ENCODE assay signal across 14 cellular contexts in genomic region chr22:40416267-40416570, GRCh38. TPM values are rescaled to one million over a fixed set of nuclear protein-coding genes. Genes with fewer than 3 reads are reported as not detected.
DNase-seq lines count a peak whose midpoint lies in the region; ATAC-seq and TF ChIP-seq lines count a peak whose summit lies in the region.
"Had no signal": no experiment of that assay in that cellular context is flagged by ENCODE, and none has a peak within 500 bp of the region (broad histone marks: within the 10 kb centered on the region; RNA-seq: fewer than 3 reads in every experiment).

No MANE protein-coding gene starts in this region.

- H3K4me1 Mint-ChIP-seq in activated naive CD8-positive, alpha-beta T cell treated with anti-CD3 and anti-CD28 coated beads for 36 hours, result peaks cover 23% of the 10 kb centered on the region
- H3K4me1 Mint-ChIP-seq in nephron, result peaks cover 37% of the 10 kb centered on the region

- no peak for TF ChIP-seq CTCF in DOHH2 (IDR thresholded peaks at IDR 0.05; ENCODE audit: low read depth, low read length, poor library complexity, severe bottlenecking)
- TF ChIP-seq CTCF in nephron (IDR thresholded peaks at IDR 0.05; ENCODE audit: unreplicated experiment in 3 of 3), result no peak
- no peak for TF ChIP-seq CTCF in PC-9 (conservative IDR thresholded peaks at IDR 0.05)

- no peak overlapping the region for H3K4me3 Mint-ChIP-seq in activated naive CD8-positive, alpha-beta T cell treated with anti-CD3 and anti-CD28 coated beads for 36 hours
- no peak overlapping the region for H3K4me3 Mint-ChIP-seq in nephron

- peaks cover 80 to 99% (median 88%) of the 10 kb centered on the region in 10 experiments for H3K4me1 ChIP-seq in BLaER1 treated with 17β-estradiol and CSF1 and Interleukin-3, amounts not matched to agents 10 nM and 100 nM
- peaks cover 87% of the 10 kb centered on the region for H3K4me1 ChIP-seq in DOHH2 (ENCODE audit: control insufficient read depth, low read length)
- H3K4me1 ChIP-seq in PC-9 (replicated peaks; ENCODE audit: insufficient read depth), result no peaks in the 10 kb centered on the region

- H3K79me2 ChIP-seq in DOHH2 (ENCODE audit: control insufficient read depth, low read length), result peaks cover 24% of the 10 kb centered on the region
- no peaks in the 10 kb centered on the region for H3K79me2 ChIP-seq in PC-9 (ENCODE audit: low read depth)

- peak overlapping the region; percentile 78 to 93 (median 88) for H3K4me2 ChIP-seq in BLaER1 treated with 17β-estradiol and CSF1 and Interleukin-3, amounts not matched to agents 10 nM and 100 nM
- peak overlapping the region; percentile 98 for H3K4me2 ChIP-seq in DOHH2 (ENCODE audit: low read length)
- H3K4me2 ChIP-seq in PC-9, result no peak overlapping the region

- CTCF ChIA-PET in PC-9 (lab: Charles Lee), result no interaction called here

- H3K36me3 ChIP-seq in BLaER1 treated with 17β-estradiol and CSF1 and Interleukin-3, amounts not matched to agents 10 nM and 100 nM, result peaks cover 50 to 89% (median 65%) of the 10 kb centered on the region in 11 experiments
- H3K36me3 ChIP-seq in DOHH2 (ENCODE audit: control insufficient read depth, low read length) (peaks cover 78% of the 10 kb centered on the region), PC-9 (ENCODE audit: low read depth) (peaks cover 9% of the 10 kb centered on the region; the same call in 1 of the 2 replicates)

- H3K9me3 Mint-ChIP-seq in activated naive CD8-positive, alpha-beta T cell treated with anti-CD3 and anti-CD28 coated beads for 36 hours, result no peaks in the 10 kb centered on the region
- no peaks in the 10 kb centered on the region for H3K9me3 Mint-ChIP-seq in nephron

- H3K27ac ChIP-seq in BLaER1 treated with 17β-estradiol and CSF1 and Interleukin-3, amounts not matched to agents 10 nM and 100 nM, result peak overlapping the region; percentile 6 to 83 (median 74); a peak in 20 of 22 replicates
- peak overlapping the region; percentile 94 for H3K27ac ChIP-seq in DOHH2 (ENCODE audit: low read depth, low read length)
- no peak overlapping the region for H3K27ac ChIP-seq in PC-9
- H3K27ac ChIP-seq: brain microvascular endothelial cell, WERI-Rb-1 had no signal

- no peak overlapping the region for H2AFZ ChIP-seq in PC-9

- BruUV-seq in PC-9 (replicated peaks; lab: Mats Ljungman, UMichigan), result no TSS peak

- H3K36me3 Mint-ChIP-seq in activated naive CD8-positive, alpha-beta T cell treated with anti-CD3 and anti-CD28 coated beads for 36 hours, result peaks cover 25% of the 10 kb centered on the region
- H3K36me3 Mint-ChIP-seq in nephron (ENCODE audit: low read depth), result peaks cover 43% of the 10 kb centered on the region

- H3K27me3 ChIP-seq in BLaER1 treated with 17β-estradiol and CSF1 and Interleukin-3, amounts not matched to agents 10 nM and 100 nM, result no peaks in the 10 kb centered on the region
- H3K27me3 ChIP-seq in DOHH2 (ENCODE audit: control insufficient read depth, low read length) (no peaks in the 10 kb centered on the region), PC-9 (ENCODE audit: insufficient read depth, low read depth) (no peaks in the 10 kb centered on the region)
- H3K27me3 ChIP-seq: brain microvascular endothelial cell, tibial nerve had no signal

- H3K27ac Mint-ChIP-seq in activated naive CD8-positive, alpha-beta T cell treated with anti-CD3 and anti-CD28 coated beads for 36 hours, result peak overlapping the region; percentile 87
- H3K27ac Mint-ChIP-seq in nephron, result peak overlapping the region; percentile 86 to 92 (median 92)

- no peaks in the 10 kb centered on the region for H3K9me3 ChIP-seq in BLaER1 treated with 17β-estradiol and CSF1 and Interleukin-3, amounts not matched to agents 10 nM and 100 nM (replicated peaks in 1 of 11)
- H3K9me3 ChIP-seq in DOHH2 (ENCODE audit: control insufficient read depth, insufficient read depth, low read length), result no peaks in the 10 kb centered on the region
- H3K9me3 ChIP-seq in PC-9 (ENCODE audit: insufficient read depth, low read depth), result no peaks in the 10 kb centered on the region
- H3K9me3 ChIP-seq: tibial nerve had no signal

- peak overlapping the region in 2 of 10 experiments; percentile 20 to 41; a peak in 3 of 20 replicates for H3K4me3 ChIP-seq in BLaER1 treated with 17β-estradiol and CSF1 and Interleukin-3, amounts not matched to agents 10 nM and 100 nM
- H3K4me3 ChIP-seq in DOHH2 (ENCODE audit: low read length) (peak overlapping the region; percentile 84), PC-9 (no peak overlapping the region)
- H3K4me3 ChIP-seq: tibial nerve had no signal

- peak overlapping the region in 10 of 11 experiments; percentile 36 to 68 (median 56); a peak in 14 of 22 replicates for H3K9ac ChIP-seq in BLaER1 treated with 17β-estradiol and CSF1 and Interleukin-3, amounts not matched to agents 10 nM and 100 nM

- DNase-seq in activated naive CD8-positive, alpha-beta T cell treated with anti-CD3 and anti-CD28 coated beads for 36 hours, result no peak
- no peak for DNase-seq in PC-9
- DNase-seq: brain microvascular endothelial cell; mesenchymal stem cell; NCI-H1092 treated with DMSO at 0.1 percent for 48 hours; NCI-H345; stimulated activated CD4-positive, alpha-beta T cell treated with anti-CD3 and anti-CD28 coated beads, Interleukin-15, amount 100 ng/mL, for 24 hours; WERI-Rb-1 had no signal

- H3K9me2 ChIP-seq in DOHH2 (replicated peaks; ENCODE audit: control insufficient read depth, low read length) (no peaks in the 10 kb centered on the region), PC-9 (ENCODE audit: insufficient read depth) (no peaks in the 10 kb centered on the region)

- H4K20me1 ChIP-seq in BLaER1 treated with 17β-estradiol and CSF1 and Interleukin-3, amounts not matched to agents 10 nM and 100 nM, result peaks cover 20 to 76% (median 41%) of the 10 kb centered on the region in 11 experiments; a peak in 18 of 22 replicates
- H4K20me1 ChIP-seq in DOHH2 (ENCODE audit: control insufficient read depth, insufficient read depth, low read depth, low read length) (no peaks in the 10 kb centered on the region), PC-9 (ENCODE audit: insufficient read depth) (no peaks in the 10 kb centered on the region)

- intact Hi-C loops in PC-9 (cut with micrococcal nuclease; ENCODE audit: unreplicated experiment), result no loop called here

- ATAC-seq in GM19351 (IDR thresholded peaks at IDR 0.05; ENCODE audit: unreplicated experiment), result no peak
- ATAC-seq in GM21360 (IDR thresholded peaks at IDR 0.05; ENCODE audit: unreplicated experiment), result no peak

- POLR2A ChIA-PET in PC-9 (lab: Charles Lee; ENCODE audit: unreplicated experiment), result no interaction called here

- no peaks in the 10 kb centered on the region for H3K27me3 Mint-ChIP-seq in activated naive CD8-positive, alpha-beta T cell treated with anti-CD3 and anti-CD28 coated beads for 36 hours
- H3K27me3 Mint-ChIP-seq in nephron (ENCODE audit: low read depth), result no peaks in the 10 kb centered on the region

- H3F3A ChIP-seq in DOHH2 (ENCODE audit: control insufficient read depth, insufficient read depth), result peaks cover 45% of the 10 kb centered on the region
- H3F3A ChIP-seq in PC-9 (ENCODE audit: insufficient read depth, low read depth), result peaks cover 19% of the 10 kb centered on the region; the same call in 1 of the 2 replicates

RNA-seq across cellular contexts. Expression of gene SGSM3, which starts 45.8 kb away (rescaled TPM):
- total RNA-seq in activated naive CD8-positive, alpha-beta T cell treated with anti-CD3 and anti-CD28 coated beads for 36 hours, result 10 to 100 TPM; 37.6 to 41.4 TPM
- 90.4 and 99.4 TPM in 2 replicates for total RNA-seq in PC-9 (2021)
